Comparison of ENCODE assay signal across 13 cellular contexts in genomic region chr11:48043111-48043997, GRCh38.
DNase-seq lines count a peak whose midpoint lies in the region; ATAC-seq and TF ChIP-seq lines count a peak whose summit lies in the region.
"Had no signal": no experiment of that assay in that cellular context is flagged by ENCODE, and none has a peak within 500 bp of the region (broad histone marks: within the 10 kb centered on the region; RNA-seq: fewer than 3 reads in every experiment).

No MANE protein-coding gene starts in this region.

- H3K4me1 ChIP-seq in left lung, result peaks cover 0 to 76% of the 10 kb centered on the region in 2 donors
- H3K4me1 ChIP-seq: BE2C had no signal

- ATAC-seq in left ventricle myocardium superior (no peak), left lung (no peak)

- H3K27me3 ChIP-seq in left lung, result no peaks in the 10 kb centered on the region
- H3K27me3 ChIP-seq: BE2C, cardiac muscle cell, MG63 had no signal

- DNase-seq in cardiac septum (ENCODE audit: low spot score), result peak; percentile 70
- DNase-seq in left ventricle myocardium superior, result no peak
- DNase-seq in NCI-H82 (lab: John Stamatoyannopoulos, UW), result peak; percentile 81
- DNase-seq in germinal center (ENCODE audit: low spot score), result peak; percentile 65
- no peak for DNase-seq in left lung
- no peak for DNase-seq in HK-2 (ENCODE audit: unreplicated experiment)
- no peak for DNase-seq in G401 (ENCODE audit: low spot score)
- no peak for DNase-seq in activated CD8-positive, alpha-beta memory T cell treated with anti-CD3 and anti-CD28 coated beads, Interleukin-2, amount 50 U/mL, for 4 hours
- DNase-seq: BE2C; MG63; stimulated activated CD4-positive, alpha-beta T cell treated with anti-CD3 and anti-CD28 coated beads, Interleukin-2, amount 100 ng/mL, for 24 hours had no signal

- H3K9me3 ChIP-seq in left lung, result no peaks in the 10 kb centered on the region
- H3K9me3 ChIP-seq: BE2C, MG63 had no signal

- no peak for TF ChIP-seq CTCF in left lung (IDR thresholded peaks at IDR 0.05)

- no peaks in the 10 kb centered on the region for H3K36me3 ChIP-seq in left lung
- H3K36me3 ChIP-seq: BE2C, cardiac muscle cell had no signal

- H3K4me3 ChIP-seq in left lung, result no peak overlapping the region
- H3K4me3 ChIP-seq: cardiac muscle cell, MG63, PC-9 had no signal

- in situ Hi-C loops in G401 (cut with HindIII; ENCODE audit: low sequenced_read_pairs), result no loop called here

- intact Hi-C loops in cardiac septum (cut with DNase I) (no loop called here), left ventricle myocardium superior (cut with micrococcal nuclease) (no loop called here), left lung (cut with DNase I) (no loop called here)

- H3K27ac ChIP-seq in left lung, result peak overlapping the region in 1 of 2 donors; percentile 86
- H3K27ac ChIP-seq: cardiac muscle cell, PC-9 had no signal

Comparison
In these comparisons a context has a peak if more than half of its experiments do, and no peak if none do; other contexts are left out.
1. DNase-seq: peak in cardiac septum (single experiment), NCI-H82 (single experiment) and germinal center (single experiment); none in left ventricle myocardium superior (single experiment), left lung (0 of 2), HK-2 (single experiment), G401 (single experiment) and activated CD8-positive, alpha-beta memory T cell treated with anti-CD3 and anti-CD28 coated beads, Interleukin-2, amount 50 U/mL, for 4 hours (single experiment).